ENCODE assay signal across 29 cellular contexts in the genomic region with DNA sequence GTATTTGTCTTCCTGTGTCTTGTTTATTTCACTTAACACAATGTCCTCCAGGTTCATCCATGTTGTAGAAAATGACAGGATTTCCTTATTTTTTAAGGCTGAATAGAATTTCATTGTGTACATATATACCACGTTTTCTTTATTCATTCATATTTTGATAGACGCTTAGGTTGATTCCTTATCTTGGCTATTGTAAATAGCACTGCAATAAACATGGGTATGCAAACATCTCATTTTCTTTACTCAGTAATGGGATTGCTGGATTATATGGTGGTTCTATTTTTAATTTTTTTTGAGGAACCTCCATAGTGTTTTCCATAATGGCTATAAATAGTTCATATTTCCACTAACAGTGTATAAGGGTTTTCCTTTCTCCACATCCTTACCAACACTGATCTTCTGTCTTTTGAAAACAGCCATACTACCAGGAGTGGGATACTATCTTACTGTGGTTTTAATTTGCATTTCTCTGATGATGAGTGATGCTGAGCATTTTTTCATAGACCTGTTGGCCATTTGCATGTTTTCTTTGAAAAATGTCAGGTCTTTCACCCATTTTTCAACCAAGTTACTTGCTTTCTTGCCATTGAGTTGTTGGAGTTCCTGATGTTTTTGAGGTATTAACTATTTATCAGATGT. TPM values are rescaled to one million over a fixed set of nuclear protein-coding genes. Genes with fewer than 3 reads are reported as not detected.
DNase-seq lines count a peak whose midpoint lies in the region; ATAC-seq, FAIRE-seq and TF ChIP-seq lines count a peak whose summit lies in the region.
"Had no signal": no experiment of that assay in that cellular context is flagged by ENCODE, and none has a peak within 500 bp of the region (broad histone marks: within the 10 kb centered on the region; RNA-seq: fewer than 3 reads in every experiment).

No MANE protein-coding gene starts in this region.

- no peaks in the 10 kb centered on the region for H3K27me3 ChIP-seq in CD4-positive, alpha-beta T cell (ENCODE audit: control insufficient read depth, insufficient read depth, low read length)
- no peaks in the 10 kb centered on the region for H3K27me3 ChIP-seq in gastroesophageal sphincter
- no peaks in the 10 kb centered on the region for H3K27me3 ChIP-seq in foreskin keratinocyte
- H3K27me3 ChIP-seq: ascending aorta, cardiac muscle cell, neutrophil, suprapubic skin had no signal

- no peaks in the 10 kb centered on the region for H3K27me3 Mint-ChIP-seq in CD4-positive, alpha-beta T cell
- H3K27me3 Mint-ChIP-seq in activated CD8-positive, alpha-beta T cell treated with anti-CD3 and anti-CD28 coated beads for 36 hours, result no peaks in the 10 kb centered on the region
- no peaks in the 10 kb centered on the region for H3K27me3 Mint-ChIP-seq in mesothelial cell of epicardium (ENCODE audit: low read depth)
- H3K27me3 Mint-ChIP-seq: effector memory CD8-positive, alpha-beta T cell; progenitor cell of endocrine pancreas had no signal

- TF ChIP-seq EP300 in A549 (IDR thresholded peaks at IDR 0.05) (no peak), gastroesophageal sphincter (IDR thresholded peaks at IDR 0.05) (no peak)

- no peak for TF ChIP-seq RAD21 in A549 (conservative IDR thresholded peaks at IDR 0.05 in 1 of 2, IDR thresholded peaks at IDR 0.05 in 1 of 2)

- H3K9me3 Mint-ChIP-seq in CD4-positive, alpha-beta T cell, result no peaks in the 10 kb centered on the region
- H3K9me3 Mint-ChIP-seq in activated CD8-positive, alpha-beta T cell treated with anti-CD3 and anti-CD28 coated beads for 36 hours, result no peaks in the 10 kb centered on the region
- no peaks in the 10 kb centered on the region for H3K9me3 Mint-ChIP-seq in mesothelial cell of epicardium
- H3K9me3 Mint-ChIP-seq: effector memory CD8-positive, alpha-beta T cell; H9 had no signal

- H3K9me3 ChIP-seq in A549 (no peaks in the 10 kb centered on the region), gastroesophageal sphincter (no peaks in the 10 kb centered on the region)
- H3K9me3 ChIP-seq in CD4-positive, alpha-beta T cell (ENCODE audit: control insufficient read depth, low read length), result no peaks in the 10 kb centered on the region
- H3K9me3 ChIP-seq: ascending aorta, neutrophil, suprapubic skin had no signal

- ATAC-seq in A549, result no peak
- ATAC-seq in CD4-positive, alpha-beta T cell (ENCODE audit: poor library complexity), result no peak
- ATAC-seq in activated CD8-positive, alpha-beta T cell treated with anti-CD3 and anti-CD28 coated beads for 36 hours, result peak; percentile 22
- no peak for ATAC-seq in gastroesophageal sphincter
- no peak for ATAC-seq in foreskin keratinocyte
- ATAC-seq: effector memory CD8-positive, alpha-beta T cell; esophagus mucosa; sciatic nerve had no signal

- DNase-seq in A549 (ENCODE audit: low read depth in 1 of 2, low spot score in 1 of 2) (no peak), mesothelial cell of epicardium (ENCODE audit: low spot score in 2 of 2, unreplicated experiment in 2 of 2) (no peak), foreskin keratinocyte (no peak), medulla oblongata (ENCODE audit: extremely low spot score) (no peak)
- DNase-seq in CD4-positive, alpha-beta T cell, result no peak
- no peak for DNase-seq in activated CD8-positive, alpha-beta T cell treated with anti-CD3 and anti-CD28 coated beads for 36 hours
- DNase-seq: activated CD4-positive, alpha-beta T cell treated with anti-CD3 and anti-CD28 coated beads for 48 hours; activated CD8-positive, alpha-beta memory T cell treated with anti-CD3 and anti-CD28 coated beads, Interleukin-2, amount 50 U/mL, for 48 hours; DMS153; effector memory CD8-positive, alpha-beta T cell; foreskin fibroblast; H9; mammary epithelial cell; NCI-H1092; NCI-H1694 treated with DMSO at 0.1 percent for 48 hours; NCI-H2171; NCI-H510A treated with DMSO at 0.1 percent for 48 hours; Right ventricle myocardium superior; stimulated activated CD4-positive, alpha-beta T cell treated with anti-CD3 and anti-CD28 coated beads, Interleukin-12 subunit alpha, Interleukin-12 subunit beta, amount 100 ng/mL, for 4 hours; stimulated activated CD4-positive, alpha-beta T cell treated with anti-CD3 and anti-CD28 coated beads, Interleukin-4, amount 100 ng/mL, for 1 hour had no signal

- peaks cover 30% of the 10 kb centered on the region for H3K4me1 ChIP-seq in A549
- H3K4me1 ChIP-seq in gastroesophageal sphincter, result peaks cover 10 to 47% (median 11%) of the 10 kb centered on the region in 3 donors
- peaks cover 17% of the 10 kb centered on the region for H3K4me1 ChIP-seq in foreskin keratinocyte

- no peaks in the 10 kb centered on the region for H3K36me3 Mint-ChIP-seq in CD4-positive, alpha-beta T cell (ENCODE audit: low read depth)
- peaks cover 15% of the 10 kb centered on the region for H3K36me3 Mint-ChIP-seq in activated CD8-positive, alpha-beta T cell treated with anti-CD3 and anti-CD28 coated beads for 36 hours (ENCODE audit: low read depth)
- no peaks in the 10 kb centered on the region for H3K36me3 Mint-ChIP-seq in mesothelial cell of epicardium

- CTCF ChIA-PET in A549 (lab: Yijun Ruan, JAX), result no interaction called here
- CTCF ChIA-PET in CD4-positive, alpha-beta T cell (lab: Charles Lee), result interaction anchor here (0.6 kb wide), 1 partner anchor 138 kb away, joined by 3 read pairs; no protein-coding TSS in a partner anchor
- CTCF ChIA-PET in activated CD8-positive, alpha-beta T cell treated with anti-CD3 and anti-CD28 coated beads for 36 hours (lab: Charles Lee), result no interaction called here

- WGBS in A549 (ENCODE audit: missing lambda C conversion rate), result 90% methylated on average over 2 of the region's 2 CpGs
- WGBS in gastroesophageal sphincter (ENCODE audit: low coverage in 1 of 2), 2 donors, result 83 to 90% methylated on average over 2 of the region's 2 CpGs

- TF ChIP-seq CTCF in A549 (IDR thresholded peaks at IDR 0.05), result no peak
- TF ChIP-seq CTCF in CD4-positive, alpha-beta T cell (IDR thresholded peaks at IDR 0.05), result no peak
- no peak for TF ChIP-seq CTCF in activated CD8-positive, alpha-beta T cell treated with anti-CD3 and anti-CD28 coated beads for 36 hours (IDR thresholded peaks at IDR 0.05)
- no peak for TF ChIP-seq CTCF in mesothelial cell of epicardium (IDR thresholded peaks at IDR 0.05; ENCODE audit: unreplicated experiment)
- no peak for TF ChIP-seq CTCF in gastroesophageal sphincter (IDR thresholded peaks at IDR 0.05)
- TF ChIP-seq CTCF in foreskin keratinocyte (conservative IDR thresholded peaks at IDR 0.05), result no peak

- H3K4me3 Mint-ChIP-seq in CD4-positive, alpha-beta T cell, result peak overlapping the region; percentile 32
- no peak overlapping the region for H3K4me3 Mint-ChIP-seq in activated CD8-positive, alpha-beta T cell treated with anti-CD3 and anti-CD28 coated beads for 36 hours
- H3K4me3 Mint-ChIP-seq in mesothelial cell of epicardium, result no peak overlapping the region
- H3K4me3 Mint-ChIP-seq: effector memory CD8-positive, alpha-beta T cell; H9 had no signal

- H3K4me2 ChIP-seq in A549, result no peak overlapping the region

- H3K4me3 ChIP-seq in A549 (no peak overlapping the region), gastroesophageal sphincter (no peak overlapping the region)
- H3K4me3 ChIP-seq: ascending aorta, cardiac muscle cell, coronary artery, suprapubic skin had no signal

- H3K36me3 ChIP-seq in gastroesophageal sphincter, result no peaks in the 10 kb centered on the region
- H3K36me3 ChIP-seq: cardiac muscle cell, neutrophil, suprapubic skin had no signal

- H3K27ac ChIP-seq in A549 (no peak overlapping the region), gastroesophageal sphincter (no peak overlapping the region), foreskin keratinocyte (no peak overlapping the region)
- H3K27ac ChIP-seq in CD4-positive, alpha-beta T cell (ENCODE audit: low read depth, low read length), result no peak overlapping the region
- H3K27ac ChIP-seq: ascending aorta, cardiac muscle cell, coronary artery, neutrophil, suprapubic skin had no signal

- FAIRE-seq in A549 (lab: Jason Lieb, UNC), result peak; percentile 39

- POLR2A ChIA-PET in A549 (lab: Yijun Ruan, JAX), result no interaction called here
- POLR2A ChIA-PET in CD4-positive, alpha-beta T cell (lab: Charles Lee), result no interaction called here
- POLR2A ChIA-PET in activated CD8-positive, alpha-beta T cell treated with anti-CD3 and anti-CD28 coated beads for 36 hours (lab: Charles Lee), result no interaction called here

- H3K4me1 Mint-ChIP-seq in CD4-positive, alpha-beta T cell (ENCODE audit: low read depth), result peaks cover 64% of the 10 kb centered on the region
- peaks cover 63% of the 10 kb centered on the region for H3K4me1 Mint-ChIP-seq in activated CD8-positive, alpha-beta T cell treated with anti-CD3 and anti-CD28 coated beads for 36 hours (ENCODE audit: low read depth)
- peaks cover 55% of the 10 kb centered on the region for H3K4me1 Mint-ChIP-seq in mesothelial cell of epicardium

- no peak for TF ChIP-seq POLR2A in A549 (IDR thresholded peaks at IDR 0.05; ENCODE audit: low read length)
- no peak for TF ChIP-seq POLR2A in gastroesophageal sphincter (IDR thresholded peaks at IDR 0.05)

- H3K27ac Mint-ChIP-seq in CD4-positive, alpha-beta T cell, result peak overlapping the region; percentile 94
- H3K27ac Mint-ChIP-seq in activated CD8-positive, alpha-beta T cell treated with anti-CD3 and anti-CD28 coated beads for 36 hours, result peak overlapping the region; percentile 52
- H3K27ac Mint-ChIP-seq in mesothelial cell of epicardium, result peak overlapping the region; percentile 55
- H3K27ac Mint-ChIP-seq: progenitor cell of endocrine pancreas had no signal

- intact Hi-C loops in CD4-positive, alpha-beta T cell (cut with DNase I, micrococcal nuclease), result no loop called here
- intact Hi-C loops in activated CD8-positive, alpha-beta T cell treated with anti-CD3 and anti-CD28 coated beads for 36 hours (cut with micrococcal nuclease), result no loop called here

RNA-seq across cellular contexts. Expression of a gene that starts 32.8 kb away (rescaled TPM):
- polyA plus RNA-seq in A549 (2011; rRNA removed), result 34.7 and 43.0 TPM in 2 replicates
- polyA plus RNA-seq in A549 (2012; cell fraction: cytosol; rRNA removed), result 5.9 and 7.2 TPM in 2 replicates
- 6.1 and 6.2 TPM in 2 replicates for polyA plus RNA-seq in A549 (2012; cell fraction: nucleus; rRNA removed)
- polyA plus RNA-seq in A549 (2017; fragmentation: RNase III; extraction: RNeasy Plus Mini Kit Qiagen cat#74134 plus additional on column Dnase treatment), result 13.1 to 19.0 TPM (median 18.2 TPM) in 3 replicates
- polyA minus RNA-seq in A549 (2011; rRNA and poly(A)+ RNA removed), result 40.7 and 54.4 TPM in 2 replicates
- total RNA-seq in CD4-positive, alpha-beta T cell, result 10 to 100 TPM; 33.3 to 35.6 TPM
- 10 to 100 TPM; 28.2 to 30.2 TPM for total RNA-seq in activated CD8-positive, alpha-beta T cell treated with anti-CD3 and anti-CD28 coated beads for 36 hours
- total RNA-seq in mesothelial cell of epicardium, result 31.4 to 31.9 TPM (median 31.5 TPM) in 3 replicates
- 10 to 100 TPM; 14.7 to 20.1 (median 17.1) TPM for total RNA-seq in gastroesophageal sphincter
- total RNA-seq in foreskin keratinocyte, result 12.4 and 15.0 TPM in 2 replicates
- polyA plus RNA-seq in foreskin keratinocyte, result 3.9 and 4.0 TPM in 2 replicates
